In the genomic region with DNA sequence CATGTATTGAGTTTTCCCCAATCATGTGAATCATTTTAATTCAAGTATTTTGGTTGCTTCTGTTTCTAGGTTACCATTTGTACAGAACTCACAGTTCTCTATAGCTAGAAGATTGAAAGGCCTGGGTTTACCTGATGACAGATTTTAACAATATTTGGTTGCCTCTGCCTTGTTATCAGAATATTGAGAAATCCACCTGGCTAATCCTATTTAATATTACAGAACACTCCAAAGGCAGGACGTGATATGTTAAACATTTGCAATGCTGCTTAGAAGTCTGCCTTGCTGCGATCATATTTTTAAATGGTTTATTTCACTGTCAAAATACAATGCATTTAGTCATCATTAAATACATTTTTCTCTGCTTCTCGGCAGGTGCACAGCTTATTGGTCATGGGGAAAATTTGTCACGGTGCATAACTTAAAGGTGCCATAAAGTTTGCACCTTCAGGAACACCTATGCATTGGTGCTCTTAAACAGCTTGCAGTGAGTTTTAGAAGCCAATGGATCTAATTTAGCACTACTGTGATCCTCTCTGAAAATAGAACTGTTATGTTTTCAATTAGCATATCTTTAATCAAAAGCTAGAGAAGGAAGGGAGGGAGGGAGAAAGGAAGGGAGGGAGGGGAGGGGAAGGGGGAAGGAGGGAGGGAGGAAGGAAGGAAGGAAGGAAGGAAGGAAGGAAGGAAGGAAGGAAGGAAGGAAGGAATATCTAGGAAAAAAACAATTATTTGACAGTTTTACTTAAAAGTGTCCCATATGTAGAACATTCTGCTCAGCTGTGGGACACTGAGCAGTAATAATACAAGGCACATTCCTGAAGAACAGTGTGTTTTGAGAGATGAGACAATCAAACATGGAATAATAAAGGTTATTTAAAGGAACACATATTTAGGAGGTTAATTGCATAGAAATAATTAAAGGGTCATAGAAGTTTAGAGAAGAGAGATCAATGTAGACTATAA, we compare ENCODE assay signal across 24 cellular contexts.
"Had no signal": no experiment of that assay in that cellular context is flagged by ENCODE, and none has a peak within 500 bp of the region (broad histone marks: within the 10 kb centered on the region; RNA-seq: fewer than 3 reads in every experiment).

No MANE protein-coding gene starts in this region.

- DNase-seq: dermis blood vessel endothelial cell; dorsolateral prefrontal cortex; effector CD4-positive, alpha-beta T cell; effector memory CD4-positive, alpha-beta T cell; foreskin keratinocyte; heart left ventricle; hypothalamus; immature natural killer cell; islet precursor cell; kidney; kidney glomerular epithelial cell; left colon; left lung; left ventricle myocardium superior; lower lobe of right lung; mesenchymal stem cell; mucosa of descending colon; naive B cell; naive thymus-derived CD8-positive, alpha-beta T cell had no signal

- H3K27me3 ChIP-seq: dorsolateral prefrontal cortex, esophagus muscularis mucosa, foreskin keratinocyte, gastroesophageal sphincter, heart left ventricle, hepatocyte, left lung had no signal

- H3K36me3 ChIP-seq: esophagus muscularis mucosa, gastroesophageal sphincter, heart left ventricle, left lung, lower lobe of right lung had no signal

- H3K27ac ChIP-seq: coronary artery, dorsolateral prefrontal cortex, esophagus muscularis mucosa, foreskin keratinocyte, gastroesophageal sphincter, heart left ventricle, hepatocyte, left lung, lower lobe of right lung had no signal

- H3K27me3 Mint-ChIP-seq: naive B cell had no signal

- H3K4me3 ChIP-seq: coronary artery, dorsolateral prefrontal cortex, esophagus muscularis mucosa, gastroesophageal sphincter, heart left ventricle, hepatocyte, left lung, lower lobe of right lung, mucosa of descending colon had no signal

- H3K9me3 Mint-ChIP-seq: immature natural killer cell; naive thymus-derived CD8-positive, alpha-beta T cell had no signal

- H3K36me3 Mint-ChIP-seq: immature natural killer cell; mesothelial cell of epicardium; naive B cell; naive thymus-derived CD8-positive, alpha-beta T cell had no signal

- H3K4me1 ChIP-seq: foreskin keratinocyte, lower lobe of right lung had no signal

- H3K9me3 ChIP-seq: esophagus muscularis mucosa, gastroesophageal sphincter, heart left ventricle, left lung, lower lobe of right lung, mucosa of descending colon had no signal

- H3K4me3 Mint-ChIP-seq: immature natural killer cell; mesothelial cell of epicardium; naive B cell; naive thymus-derived CD8-positive, alpha-beta T cell had no signal

- H3K27ac Mint-ChIP-seq: immature natural killer cell; mesothelial cell of epicardium; naive B cell; naive thymus-derived CD8-positive, alpha-beta T cell had no signal

- ATAC-seq: foreskin keratinocyte; gastroesophageal sphincter; heart left ventricle; left colon; left lung; left ventricle myocardium superior; lower lobe of right lung; mucosa of descending colon; naive thymus-derived CD8-positive, alpha-beta T cell had no signal
